In genomic region chr17:5786510-5786875, GRCh38 we compare ENCODE assay signal across 2 cellular contexts.
TF ChIP-seq lines count a peak whose summit lies in the region.

No MANE protein-coding gene starts in this region.

TF ChIP-seq in IMR-90, 13 proteins besides CTCF, POLR2A, EP300 and RAD21 (continued from another document):
- no peak for TF ChIP-seq CHD1 (IDR thresholded peaks at IDR 0.05; ENCODE audit: low read depth, low read length)
- TF ChIP-seq MAFK (IDR thresholded peaks at IDR 0.05; ENCODE audit: low read depth, low read length): no peak
- no peak for TF ChIP-seq MXI1 (IDR thresholded peaks at IDR 0.05; ENCODE audit: borderline replicate concordance, low read depth, low read length)
- TF ChIP-seq NFE2L2 (IDR thresholded peaks at IDR 0.05; ENCODE audit: low read depth, low read length): no peak
- no peak for TF ChIP-seq MAZ (IDR thresholded peaks at IDR 0.05; ENCODE audit: borderline replicate concordance, low read depth, low read length)
- TF ChIP-seq, protein P1, sequence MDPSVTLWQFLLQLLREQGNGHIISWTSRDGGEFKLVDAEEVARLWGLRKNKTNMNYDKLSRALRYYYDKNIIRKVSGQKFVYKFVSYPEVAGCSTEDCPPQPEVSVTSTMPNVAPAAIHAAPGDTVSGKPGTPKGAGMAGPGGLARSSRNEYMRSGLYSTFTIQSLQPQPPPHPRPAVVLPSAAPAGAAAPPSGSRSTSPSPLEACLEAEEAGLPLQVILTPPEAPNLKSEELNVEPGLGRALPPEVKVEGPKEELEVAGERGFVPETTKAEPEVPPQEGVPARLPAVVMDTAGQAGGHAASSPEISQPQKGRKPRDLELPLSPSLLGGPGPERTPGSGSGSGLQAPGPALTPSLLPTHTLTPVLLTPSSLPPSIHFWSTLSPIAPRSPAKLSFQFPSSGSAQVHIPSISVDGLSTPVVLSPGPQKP (IDR thresholded peaks at IDR 0.05; ENCODE audit: borderline replicate concordance, low read depth, low read length): no peak
- TF ChIP-seq RFX5 (IDR thresholded peaks at IDR 0.05; ENCODE audit: low read depth, low read length): no peak

TF ChIP-seq in GM12878, 131 proteins besides CTCF, POLR2A, EP300 and RAD21:
- TF ChIP-seq, protein P2, sequence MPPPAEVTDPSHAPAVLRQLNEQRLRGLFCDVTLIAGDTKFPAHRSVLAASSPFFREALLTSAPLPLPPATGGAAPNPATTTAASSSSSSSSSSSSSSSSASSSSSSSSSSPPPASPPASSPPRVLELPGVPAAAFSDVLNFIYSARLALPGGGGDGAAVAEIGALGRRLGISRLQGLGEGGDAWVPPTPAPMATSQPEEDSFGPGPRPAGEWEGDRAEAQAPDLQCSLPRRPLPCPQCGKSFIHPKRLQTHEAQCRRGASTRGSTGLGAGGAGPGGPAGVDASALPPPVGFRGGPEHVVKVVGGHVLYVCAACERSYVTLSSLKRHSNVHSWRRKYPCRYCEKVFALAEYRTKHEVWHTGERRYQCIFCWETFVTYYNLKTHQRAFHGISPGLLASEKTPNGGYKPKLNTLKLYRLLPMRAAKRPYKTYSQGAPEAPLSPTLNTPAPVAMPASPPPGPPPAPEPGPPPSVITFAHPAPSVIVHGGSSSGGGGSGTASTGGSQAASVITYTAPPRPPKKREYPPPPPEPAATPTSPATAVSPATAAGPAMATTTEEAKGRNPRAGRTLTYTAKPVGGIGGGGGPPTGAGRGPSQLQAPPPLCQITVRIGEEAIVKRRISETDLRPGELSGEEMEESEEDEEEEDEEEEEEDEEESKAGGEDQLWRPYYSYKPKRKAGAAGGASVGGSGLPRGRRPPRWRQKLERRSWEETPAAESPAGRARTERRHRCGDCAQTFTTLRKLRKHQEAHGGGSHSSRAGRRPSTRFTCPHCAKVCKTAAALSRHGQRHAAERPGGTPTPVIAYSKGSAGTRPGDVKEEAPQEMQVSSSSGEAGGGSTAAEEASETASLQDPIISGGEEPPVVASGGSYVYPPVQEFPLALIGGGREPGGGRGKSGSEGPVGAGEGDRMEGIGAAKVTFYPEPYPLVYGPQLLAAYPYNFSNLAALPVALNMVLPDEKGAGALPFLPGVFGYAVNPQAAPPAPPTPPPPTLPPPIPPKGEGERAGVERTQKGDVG (CRISPR knock-in tag; IDR thresholded peaks at IDR 0.05): no peak
- TF ChIP-seq NKRF (conservative IDR thresholded peaks at IDR 0.05): no peak
- TF ChIP-seq USF1 (IDR thresholded peaks at IDR 0.05; ENCODE audit: borderline replicate concordance, extremely low read length, insufficient read depth, low read depth, low read length): no peak
- TF ChIP-seq ZNF384 (IDR thresholded peaks at IDR 0.05; ENCODE audit: borderline replicate concordance, low read depth, low read length): no peak
- TF ChIP-seq IRF4 (IDR thresholded peaks at IDR 0.05; ENCODE audit: low read depth, low read length): no peak
- no peak for TF ChIP-seq FOXM1 (IDR thresholded peaks at IDR 0.05; ENCODE audit: low read depth, low read length)
- no peak for TF ChIP-seq IKZF2 (IDR thresholded peaks at IDR 0.05)
- TF ChIP-seq RBBP5 (conservative IDR thresholded peaks at IDR 0.05): no peak
- no peak for TF ChIP-seq TCF12 (IDR thresholded peaks at IDR 0.05; ENCODE audit: low read depth, low read length)
- no peak for TF ChIP-seq POLR2AphosphoS5 (IDR thresholded peaks at IDR 0.05; ENCODE audit: low read length)
- no peak for TF ChIP-seq STAT1 (conservative IDR thresholded peaks at IDR 0.05)
- TF ChIP-seq, protein P3, sequence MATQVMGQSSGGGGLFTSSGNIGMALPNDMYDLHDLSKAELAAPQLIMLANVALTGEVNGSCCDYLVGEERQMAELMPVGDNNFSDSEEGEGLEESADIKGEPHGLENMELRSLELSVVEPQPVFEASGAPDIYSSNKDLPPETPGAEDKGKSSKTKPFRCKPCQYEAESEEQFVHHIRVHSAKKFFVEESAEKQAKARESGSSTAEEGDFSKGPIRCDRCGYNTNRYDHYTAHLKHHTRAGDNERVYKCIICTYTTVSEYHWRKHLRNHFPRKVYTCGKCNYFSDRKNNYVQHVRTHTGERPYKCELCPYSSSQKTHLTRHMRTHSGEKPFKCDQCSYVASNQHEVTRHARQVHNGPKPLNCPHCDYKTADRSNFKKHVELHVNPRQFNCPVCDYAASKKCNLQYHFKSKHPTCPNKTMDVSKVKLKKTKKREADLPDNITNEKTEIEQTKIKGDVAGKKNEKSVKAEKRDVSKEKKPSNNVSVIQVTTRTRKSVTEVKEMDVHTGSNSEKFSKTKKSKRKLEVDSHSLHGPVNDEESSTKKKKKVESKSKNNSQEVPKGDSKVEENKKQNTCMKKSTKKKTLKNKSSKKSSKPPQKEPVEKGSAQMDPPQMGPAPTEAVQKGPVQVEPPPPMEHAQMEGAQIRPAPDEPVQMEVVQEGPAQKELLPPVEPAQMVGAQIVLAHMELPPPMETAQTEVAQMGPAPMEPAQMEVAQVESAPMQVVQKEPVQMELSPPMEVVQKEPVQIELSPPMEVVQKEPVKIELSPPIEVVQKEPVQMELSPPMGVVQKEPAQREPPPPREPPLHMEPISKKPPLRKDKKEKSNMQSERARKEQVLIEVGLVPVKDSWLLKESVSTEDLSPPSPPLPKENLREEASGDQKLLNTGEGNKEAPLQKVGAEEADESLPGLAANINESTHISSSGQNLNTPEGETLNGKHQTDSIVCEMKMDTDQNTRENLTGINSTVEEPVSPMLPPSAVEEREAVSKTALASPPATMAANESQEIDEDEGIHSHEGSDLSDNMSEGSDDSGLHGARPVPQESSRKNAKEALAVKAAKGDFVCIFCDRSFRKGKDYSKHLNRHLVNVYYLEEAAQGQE (IDR thresholded peaks at IDR 0.05; ENCODE audit: low read depth, low read length): no peak
